ENCODE assay signal across 2 cellular contexts in the genomic region with DNA sequence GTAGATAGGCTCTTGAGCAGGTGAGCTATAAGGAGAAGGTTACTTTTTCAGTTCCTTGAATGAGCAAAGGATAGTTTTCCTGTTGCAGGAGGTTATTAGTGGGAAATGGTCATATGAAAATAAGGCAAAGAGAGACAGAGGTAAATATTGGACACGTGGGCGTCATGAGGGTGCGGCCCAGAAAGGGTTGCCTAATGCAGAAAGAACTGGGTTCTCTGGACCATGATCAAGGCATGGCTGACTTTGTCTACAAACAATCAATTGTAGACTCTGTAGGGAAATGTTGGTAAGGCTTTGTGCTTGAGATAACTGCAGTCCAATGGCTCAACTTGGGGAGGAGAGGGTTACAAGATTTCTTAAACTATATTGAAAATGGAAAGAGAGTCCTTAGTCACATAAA.
TF ChIP-seq lines count a peak whose summit lies in the region.

No MANE protein-coding gene starts in this region.

TF ChIP-seq in liver, 16 proteins besides CTCF, POLR2A, EP300 and RAD21 (continued from another document):
- TF ChIP-seq RXRA (IDR thresholded peaks at IDR 0.05) (peak in 1 of 2 donors; percentile 14), JUND (IDR thresholded peaks at IDR 0.05) (no peak), GABPA (IDR thresholded peaks at IDR 0.05 in 1 of 2, conservative IDR thresholded peaks at IDR 0.05 in 1 of 2) (no peak), YY1 (IDR thresholded peaks at IDR 0.05) (peak; percentile 35)
- TF ChIP-seq, protein P1, sequence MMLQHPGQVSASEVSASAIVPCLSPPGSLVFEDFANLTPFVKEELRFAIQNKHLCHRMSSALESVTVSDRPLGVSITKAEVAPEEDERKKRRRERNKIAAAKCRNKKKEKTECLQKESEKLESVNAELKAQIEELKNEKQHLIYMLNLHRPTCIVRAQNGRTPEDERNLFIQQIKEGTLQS (IDR thresholded peaks at IDR 0.05), result no peak

TF ChIP-seq in HepG2, 621 proteins besides CTCF, POLR2A, EP300 and RAD21 (continued from another document):
- TF ChIP-seq, protein P2, sequence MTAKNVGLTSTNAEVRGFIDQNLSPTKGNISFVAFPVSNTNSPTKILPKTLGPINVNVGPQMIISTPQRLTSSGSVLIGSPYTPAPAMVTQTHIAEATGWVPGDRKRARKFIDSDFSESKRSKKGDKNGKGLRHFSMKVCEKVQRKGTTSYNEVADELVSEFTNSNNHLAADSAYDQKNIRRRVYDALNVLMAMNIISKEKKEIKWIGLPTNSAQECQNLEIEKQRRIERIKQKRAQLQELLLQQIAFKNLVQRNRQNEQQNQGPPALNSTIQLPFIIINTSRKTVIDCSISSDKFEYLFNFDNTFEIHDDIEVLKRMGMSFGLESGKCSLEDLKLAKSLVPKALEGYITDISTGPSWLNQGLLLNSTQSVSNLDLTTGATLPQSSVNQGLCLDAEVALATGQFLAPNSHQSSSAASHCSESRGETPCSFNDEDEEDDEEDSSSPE (CRISPR knock-in tag; IDR thresholded peaks at IDR 0.05), result no peak
- TF ChIP-seq POLR2G (IDR thresholded peaks at IDR 0.05; ENCODE audit: low read depth, low read length), result no peak
- TF ChIP-seq PHF8 (CRISPR knock-in tag; IDR thresholded peaks at IDR 0.05), result no peak
- TF ChIP-seq HOXA5 (CRISPR knock-in tag; IDR thresholded peaks at IDR 0.05), result no peak
- no peak for TF ChIP-seq ZNF354B (CRISPR knock-in tag; IDR thresholded peaks at IDR 0.05)
- no peak for TF ChIP-seq NFYB (CRISPR knock-in tag; IDR thresholded peaks at IDR 0.05)
- TF ChIP-seq, protein P3, sequence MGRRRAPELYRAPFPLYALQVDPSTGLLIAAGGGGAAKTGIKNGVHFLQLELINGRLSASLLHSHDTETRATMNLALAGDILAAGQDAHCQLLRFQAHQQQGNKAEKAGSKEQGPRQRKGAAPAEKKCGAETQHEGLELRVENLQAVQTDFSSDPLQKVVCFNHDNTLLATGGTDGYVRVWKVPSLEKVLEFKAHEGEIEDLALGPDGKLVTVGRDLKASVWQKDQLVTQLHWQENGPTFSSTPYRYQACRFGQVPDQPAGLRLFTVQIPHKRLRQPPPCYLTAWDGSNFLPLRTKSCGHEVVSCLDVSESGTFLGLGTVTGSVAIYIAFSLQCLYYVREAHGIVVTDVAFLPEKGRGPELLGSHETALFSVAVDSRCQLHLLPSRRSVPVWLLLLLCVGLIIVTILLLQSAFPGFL (CRISPR knock-in tag; IDR thresholded peaks at IDR 0.05), result no peak
- TF ChIP-seq, protein P4, sequence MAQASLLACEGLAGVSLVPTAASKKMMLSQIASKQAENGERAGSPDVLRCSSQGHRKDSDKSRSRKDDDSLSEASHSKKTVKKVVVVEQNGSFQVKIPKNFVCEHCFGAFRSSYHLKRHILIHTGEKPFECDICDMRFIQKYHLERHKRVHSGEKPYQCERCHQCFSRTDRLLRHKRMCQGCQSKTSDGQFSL (CRISPR knock-in tag; IDR thresholded peaks at IDR 0.05), result no peak
